Comparison of ENCODE assay signal across 7 cellular contexts in the genomic region with DNA sequence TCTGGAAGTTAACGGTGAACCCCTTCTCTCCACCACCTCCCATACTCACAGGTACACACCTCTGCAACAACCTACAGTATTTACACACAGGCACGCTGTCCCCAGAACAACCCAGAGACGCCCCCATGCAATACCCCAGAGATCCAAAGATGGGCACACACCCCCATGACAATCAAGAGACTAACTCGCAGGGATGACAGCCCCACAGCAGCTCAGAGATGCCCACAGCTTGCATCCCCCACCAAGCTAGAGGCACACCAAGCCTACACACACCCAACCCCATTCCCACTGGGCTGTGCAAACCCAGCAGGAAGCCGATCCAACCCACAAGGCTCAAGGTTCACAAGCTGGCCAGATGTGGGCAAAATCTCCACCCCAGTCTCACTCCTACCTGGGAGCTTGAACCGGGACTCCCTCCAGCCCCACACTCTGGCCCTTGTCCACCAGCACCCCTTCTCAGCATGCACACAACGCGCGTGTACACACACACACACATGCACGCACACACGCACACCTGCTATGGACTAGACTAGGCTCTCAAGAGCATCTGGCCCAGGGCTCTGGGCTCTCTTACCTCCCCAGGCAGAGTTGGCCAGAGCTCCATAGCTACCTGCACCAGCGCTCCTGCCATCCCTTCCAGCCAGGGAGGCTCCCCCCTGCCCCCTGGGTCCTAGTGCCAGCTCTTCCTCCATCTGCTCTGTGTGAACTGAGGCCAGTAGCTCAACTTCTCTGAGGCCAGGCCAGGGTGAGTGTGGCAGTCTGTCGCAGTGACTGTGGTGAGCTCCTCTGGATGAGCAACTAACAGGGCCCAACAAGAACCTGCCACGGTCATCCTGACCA. TPM values are rescaled to one million over a fixed set of nuclear protein-coding genes. Genes with fewer than 3 reads are reported as not detected.
A peak's percentile ranks its signal among the peaks of the same experiment; 100 is the strongest.
DNase-seq lines count a peak whose midpoint lies in the region; ATAC-seq, FAIRE-seq and TF ChIP-seq lines count a peak whose summit lies in the region.

No MANE protein-coding gene starts in this region.

- H3K18ac ChIP-seq in mesenchymal stem cell (ENCODE audit: low read depth in 1 of 2, low read length in 2 of 2): peak overlapping the region in 1 of 2 experiments; percentile 18

- no peaks in the 10 kb centered on the region for H3K9me1 ChIP-seq in K562 (ENCODE audit: control insufficient read depth, insufficient read depth, low read length)

- no peak overlapping the region for H3K4ac ChIP-seq in mesenchymal stem cell (ENCODE audit: low read depth in 1 of 2, low read length in 2 of 2)

- TF ChIP-seq EP300 in K562 (IDR thresholded peaks at IDR 0.05; ENCODE audit: low read length): no peak

- POLR2A ChIA-PET in K562 (lab: Yijun Ruan, JAX): interaction anchor here (0.6 to 1.5 kb wide), 5 partner anchors 8 to 40 kb away, joined by 3 to 8 read pairs (median 3); a partner anchor contains a TSS

- H3K27me3 ChIP-seq in K562 (ENCODE audit: control insufficient read depth in 2 of 2, insufficient read depth in 2 of 2, low read length in 2 of 2): no peaks in the 10 kb centered on the region
- peaks cover 4 to 13% of the 10 kb centered on the region in 2 experiments for H3K27me3 ChIP-seq in mesenchymal stem cell (ENCODE audit: control insufficient read depth in 1 of 2, insufficient read depth in 1 of 2, low read length in 2 of 2)
- no peaks in the 10 kb centered on the region for H3K27me3 ChIP-seq in uterus

- in situ Hi-C loops in K562 (cut with MboI): no loop called here

- 0 out of 3 replicates have a peak, but pooled peaks cover 6% of the 10 kb centered on the region for H3K36me3 ChIP-seq in K562 (ENCODE audit: control insufficient read depth, insufficient read depth, low read length)
- H3K36me3 ChIP-seq in mesenchymal stem cell (ENCODE audit: control insufficient read depth in 1 of 2, insufficient read depth in 2 of 2, low read depth in 1 of 2, low read length in 2 of 2): peaks cover 0 to 7% of the 10 kb centered on the region in 2 experiments
- no peaks in the 10 kb centered on the region for H3K36me3 ChIP-seq in uterus

- peak overlapping the region; percentile 57; the same call in 1 of the 2 replicates for H2AFZ ChIP-seq in K562 (ENCODE audit: low read depth, low read length)
- H2AFZ ChIP-seq in mesenchymal stem cell (ENCODE audit: low read depth, low read length): no peak overlapping the region

- peak; percentile 9 for ATAC-seq in K562
- no peak for ATAC-seq in HG03135 (IDR thresholded peaks at IDR 0.05; ENCODE audit: unreplicated experiment)
- no peak for ATAC-seq in GM21576 (IDR thresholded peaks at IDR 0.05; ENCODE audit: unreplicated experiment)

- CTCF ChIA-PET in K562 (lab: Yijun Ruan, JAX; ENCODE audit: low intra/inter-chr PET ratio): no interaction called here

- 56% methylated on average over 14 of the region's 14 CpGs for WGBS in K562 (ENCODE audit: insufficient coverage, low coverage, missing lambda C conversion rate)
- 36% methylated on average over 14 of the region's 14 CpGs for WGBS in mesenchymal stem cell

- H3K23ac ChIP-seq in mesenchymal stem cell (ENCODE audit: low read length in 2 of 2): peak overlapping the region in 1 of 2 experiments; percentile 11

- H3K4me1 ChIP-seq in K562 (replicated peaks in 1 of 2; ENCODE audit: control insufficient read depth in 2 of 2, insufficient read depth in 2 of 2, low read length in 2 of 2) (peaks cover 65 to 68% of the 10 kb centered on the region in 2 experiments), mesenchymal stem cell (ENCODE audit: control insufficient read depth, insufficient read depth, low read depth, low read length) (peaks cover 40% of the 10 kb centered on the region), uterus (no peaks in the 10 kb centered on the region)

- no peak overlapping the region for H2BK12ac ChIP-seq in mesenchymal stem cell (ENCODE audit: low read length in 2 of 2)

- H3K27ac ChIP-seq in K562 (ENCODE audit: extremely low read depth, low read depth, low read length) (no peak overlapping the region), mesenchymal stem cell (ENCODE audit: low read length, poor library complexity, severe bottlenecking) (no peak overlapping the region), uterus (peak overlapping the region; percentile 46 to 59)

- no peak overlapping the region for H4K8ac ChIP-seq in mesenchymal stem cell (ENCODE audit: low read length)

- H3K14ac ChIP-seq in mesenchymal stem cell (ENCODE audit: low read length in 2 of 2): no peak overlapping the region

- peak overlapping the region; percentile 43; the same call in 1 of the 2 replicates for H3K4me3 ChIP-seq in K562
- H3K4me3 ChIP-seq in mesenchymal stem cell (ENCODE audit: insufficient read depth in 1 of 2, low read depth in 1 of 2, low read length in 2 of 2): peak overlapping the region; percentile 64 to 66
- peak overlapping the region; percentile 39 to 74 for H3K4me3 ChIP-seq in uterus

- no peak for DNase-seq in GM18507 (ENCODE audit: extremely low spot score, insufficient read length, low read depth)
- DNase-seq in NCI-H1105 (lab: John Stamatoyannopoulos, UW): peak; percentile 54
- DNase-seq in K562 (ENCODE audit: extremely low read depth in 1 of 4, low spot score in 3 of 4): no peak
- DNase-seq in mesenchymal stem cell: no peak
- DNase-seq in uterus: no peak

- H2BK15ac ChIP-seq in mesenchymal stem cell (ENCODE audit: low read depth, poor library complexity, severe bottlenecking): no peak overlapping the region

- TF ChIP-seq POLR2A in K562 (conservative IDR thresholded peaks at IDR 0.05): no peak
- TF ChIP-seq POLR2A in uterus (IDR thresholded peaks at IDR 0.05): no peak

- H3K9ac ChIP-seq in K562 (ENCODE audit: insufficient read depth in 1 of 2, low read depth in 2 of 2, low read length in 2 of 2): peak overlapping the region in 1 of 2 experiments; percentile 15; a peak in 2 of 4 replicates
- no peak overlapping the region for H3K9ac ChIP-seq in mesenchymal stem cell (ENCODE audit: low read length)

- no peak overlapping the region for H2BK120ac ChIP-seq in mesenchymal stem cell (ENCODE audit: low read depth, low read length)

- H4K91ac ChIP-seq in mesenchymal stem cell (ENCODE audit: low read length): no peak overlapping the region

- BruUV-seq in K562 (replicated peaks; lab: Mats Ljungman, UMichigan): no TSS peak

- intact Hi-C loops in K562 (cut with micrococcal nuclease) (no loop called here), uterus (cut with DNase I; ENCODE audit: low total_unique reads) (no loop called here)

- TF ChIP-seq RAD21 in K562 (CRISPR knock-in tag; conservative IDR thresholded peaks at IDR 0.05 in 1 of 2, IDR thresholded peaks at IDR 0.05 in 1 of 2): no peak

- H3K79me1 ChIP-seq in mesenchymal stem cell (replicated peaks; ENCODE audit: low read length, poor library complexity, severe bottlenecking): no peaks in the 10 kb centered on the region

- H2BK5ac ChIP-seq in mesenchymal stem cell (ENCODE audit: low read depth, low read length, poor library complexity, severe bottlenecking): no peak overlapping the region

- TF ChIP-seq CTCF in K562 (IDR thresholded peaks at IDR 0.05 in 2 of 3, conservative IDR thresholded peaks at IDR 0.05 in 1 of 3; ENCODE audit: insufficient read depth in 2 of 3, low read depth in 1 of 3, low read length in 3 of 3) (no peak), uterus (IDR thresholded peaks at IDR 0.05) (no peak)

- peaks cover 8% of the 10 kb centered on the region; the same call in 2 of the 3 replicates for H3K79me2 ChIP-seq in K562 (ENCODE audit: control insufficient read depth, insufficient read depth, low read length)

- H3K9me3 ChIP-seq in K562 (replicated peaks; ENCODE audit: control insufficient read depth, insufficient read depth, low read depth, low read length) (no peaks in the 10 kb centered on the region), mesenchymal stem cell (ENCODE audit: control insufficient read depth, low read length) (no peaks in the 10 kb centered on the region), uterus (no peaks in the 10 kb centered on the region)

- no peaks in the 10 kb centered on the region for H4K20me1 ChIP-seq in K562 (replicated peaks; ENCODE audit: control insufficient read depth, insufficient read depth, low read length)

- peak; percentile 31 for FAIRE-seq in GM18507 (lab: Jason Lieb, UNC)
- FAIRE-seq in K562 (lab: Jason Lieb, UNC): no peak

- H3K4me2 ChIP-seq in K562 (ENCODE audit: insufficient read depth, low read length) (peak overlapping the region; percentile 72), mesenchymal stem cell (ENCODE audit: low read length, poor library complexity, severe bottlenecking) (peak overlapping the region; percentile 55)

- no peak overlapping the region for H2AK5ac ChIP-seq in mesenchymal stem cell (ENCODE audit: low read length, severe bottlenecking)

RNA-seq across cellular contexts. Expression of a gene that starts 11.5 kb away (rescaled TPM):
- total RNA-seq in K562 (2011; cell fraction: chromatin; rRNA removed; ENCODE audit: low replicate concordance): 13.4 and 36.4 TPM in 2 replicates
- 36.2 and 45.1 TPM in 2 replicates for total RNA-seq in K562 (2011; cell fraction: nucleolus; rRNA removed)
- 27.5 and 29.2 TPM in 2 replicates for total RNA-seq in K562 (2011; cell fraction: nucleoplasm; rRNA removed)
- total RNA-seq in K562 (2014; rRNA removed) (51.1 and 52.9 TPM in 2 replicates), K562 (2014; rRNA removed; fragmentation: Illumina TruSeq; extraction: Trizol) (18.1 and 18.3 TPM in 2 replicates), K562 (2015; rRNA removed; fragmentation: Illumina TruSeq; extraction: Trizol) (32.3 and 35.3 TPM in 2 replicates), K562 (2021) (31.9 and 37.5 TPM in 2 replicates), uterus (10 to 100 TPM; 19.1 to 85.3 (median 53.0) TPM)
- polyA plus RNA-seq in K562 (2011; rRNA removed) (33.8 and 53.6 TPM in 2 replicates), K562 (2014; fragmentation: Illumina TruSeq; extraction: Trizol) (43.8 and 49.3 TPM in 2 replicates), K562 (2014; fragmentation: Nextera tagmentation; extraction: Ambion mirVana) (under 1 TPM; 0.15 to 0.51 TPM), K562 (2014; rRNA removed) (37.6 and 47.9 TPM in 2 replicates)
- polyA plus RNA-seq in K562 (2011; cell fraction: cytosol; rRNA removed): 55.3 and 60.0 TPM in 2 replicates
- polyA plus RNA-seq in K562 (2011; cell fraction: nucleus; rRNA removed): 31.9 and 33.6 TPM in 2 replicates
- polyA plus RNA-seq in K562 (2012): 40.3 and 41.6 TPM in 2 replicates
- 22.8 and 32.2 TPM in 2 replicates for polyA minus RNA-seq in K562 (2011; rRNA and poly(A)+ RNA removed)
- 25.5 and 30.8 TPM in 2 replicates for polyA minus RNA-seq in K562 (2011; cell fraction: cytosol; rRNA and poly(A)+ RNA removed)
- polyA minus RNA-seq in K562 (2011; cell fraction: nucleus; rRNA and poly(A)+ RNA removed): 7.8 and 15.0 TPM in 2 replicates
- 16.5 TPM for polyA plus RNA-seq in mesenchymal stem cell (2013, experiment 1 of 2)
- 13.7 TPM for polyA plus RNA-seq in mesenchymal stem cell (2013, experiment 2 of 2)

RNA-seq across cellular contexts. Expression of a gene that starts 30.1 kb away (rescaled TPM):
- 154 and 336 TPM in 2 replicates for total RNA-seq in K562 (2011; cell fraction: chromatin; rRNA removed; ENCODE audit: low replicate concordance)
- total RNA-seq in K562 (2011; cell fraction: nucleolus; rRNA removed): 191 and 196 TPM in 2 replicates
- 146 and 161 TPM in 2 replicates for total RNA-seq in K562 (2011; cell fraction: nucleoplasm; rRNA removed)
- 42.0 and 46.1 TPM in 2 replicates for total RNA-seq in K562 (2014; rRNA removed)
- 7.4 and 10.6 TPM in 2 replicates for total RNA-seq in K562 (2014; rRNA removed; fragmentation: Illumina TruSeq; extraction: Trizol)
- total RNA-seq in K562 (2015; rRNA removed; fragmentation: Illumina TruSeq; extraction: Trizol): 24.6 and 26.1 TPM in 2 replicates
- total RNA-seq in K562 (2021): 60.7 and 67.0 TPM in 2 replicates
- polyA plus RNA-seq in K562 (2011; rRNA removed): 22.1 and 37.3 TPM in 2 replicates
- 24.6 and 28.2 TPM in 2 replicates for polyA plus RNA-seq in K562 (2011; cell fraction: cytosol; rRNA removed)
- polyA plus RNA-seq in K562 (2011; cell fraction: nucleus; rRNA removed): 196 and 222 TPM in 2 replicates
- 43.7 and 72.2 TPM in 2 replicates for polyA plus RNA-seq in K562 (2012)
- 24.6 and 31.8 TPM in 2 replicates for polyA plus RNA-seq in K562 (2014; fragmentation: Illumina TruSeq; extraction: Trizol)
- under 1 TPM; 0.23 to 0.38 TPM for polyA plus RNA-seq in K562 (2014; fragmentation: Nextera tagmentation; extraction: Ambion mirVana)
- polyA plus RNA-seq in K562 (2014; rRNA removed): 34.1 and 38.4 TPM in 2 replicates
- 21.7 and 23.5 TPM in 2 replicates for polyA minus RNA-seq in K562 (2011; rRNA and poly(A)+ RNA removed)
- polyA minus RNA-seq in K562 (2011; cell fraction: cytosol; rRNA and poly(A)+ RNA removed): 35.0 and 48.2 TPM in 2 replicates
- 50.9 and 51.5 TPM in 2 replicates for polyA minus RNA-seq in K562 (2011; cell fraction: nucleus; rRNA and poly(A)+ RNA removed)
- 26.6 TPM for polyA plus RNA-seq in mesenchymal stem cell (2013, experiment 1 of 2)
- polyA plus RNA-seq in mesenchymal stem cell (2013, experiment 2 of 2): 23.6 TPM
- total RNA-seq in uterus: 100 to 1,000 TPM in 1 of 4 donors, 10 to 100 TPM in 3; 21.3 to 222 (median 70.4) TPM

RNA-seq across cellular contexts. Expression of a gene that starts 31.9 kb away (rescaled TPM):
- total RNA-seq in K562 (2011; cell fraction: chromatin; rRNA removed; ENCODE audit: low replicate concordance): 57.3 and 108 TPM in 2 replicates
- 50.4 and 52.2 TPM in 2 replicates for total RNA-seq in K562 (2011; cell fraction: nucleolus; rRNA removed)
- total RNA-seq in K562 (2011; cell fraction: nucleoplasm; rRNA removed): 58.1 and 76.9 TPM in 2 replicates
- total RNA-seq in K562 (2014; rRNA removed) (3.4 and 4.3 TPM in 2 replicates), K562 (2014; rRNA removed; fragmentation: Illumina TruSeq; extraction: Trizol) (2.5 and 2.9 TPM in 2 replicates), K562 (2015; rRNA removed; fragmentation: Illumina TruSeq; extraction: Trizol) (4.9 and 6.7 TPM in 2 replicates), K562 (2021) (6.2 and 6.4 TPM in 2 replicates), uterus (10 to 100 TPM; 20.7 to 57.6 (median 32.3) TPM)
- polyA plus RNA-seq in K562 (2011; rRNA removed) (8.4 and 10.6 TPM in 2 replicates), K562 (2014; fragmentation: Illumina TruSeq; extraction: Trizol) (6.3 and 6.4 TPM in 2 replicates), K562 (2014; fragmentation: Nextera tagmentation; extraction: Ambion mirVana) (under 1 TPM; 0.18 to 0.59 TPM), K562 (2014; rRNA removed) (11.2 and 12.0 TPM in 2 replicates)
- polyA plus RNA-seq in K562 (2011; cell fraction: cytosol; rRNA removed): 5.7 TPM in 2 replicates
- 100 and 142 TPM in 2 replicates for polyA plus RNA-seq in K562 (2011; cell fraction: nucleus; rRNA removed)
- polyA plus RNA-seq in K562 (2012): 13.7 and 47.5 TPM in 2 replicates
- 4.1 and 4.6 TPM in 2 replicates for polyA minus RNA-seq in K562 (2011; rRNA and poly(A)+ RNA removed)
- polyA minus RNA-seq in K562 (2011; cell fraction: cytosol; rRNA and poly(A)+ RNA removed): 1.1 and 2.8 TPM in 2 replicates
- 17.1 and 18.2 TPM in 2 replicates for polyA minus RNA-seq in K562 (2011; cell fraction: nucleus; rRNA and poly(A)+ RNA removed)
- 12.0 TPM for polyA plus RNA-seq in mesenchymal stem cell (2013, experiment 1 of 2)
- 10.4 TPM for polyA plus RNA-seq in mesenchymal stem cell (2013, experiment 2 of 2)

Comparison
In these comparisons a context has a peak if more than half of its experiments do, and no peak if none do; other contexts are left out.
1. H3K27ac ChIP-seq: peak in uterus (2 of 2); none in K562 (single experiment) and mesenchymal stem cell (single experiment).
2. Peak in every context shown above with its lines, with median percentiles within 50 percentile points of each other: H3K4me3 ChIP-seq.